22 cellular contexts compared by ENCODE assay signal in genomic region chr15:52385670-52386069, GRCh38.
A peak's percentile ranks its signal among the peaks of the same experiment; 100 is the strongest.
DNase-seq lines count a peak whose midpoint lies in the region; ATAC-seq, FAIRE-seq and TF ChIP-seq lines count a peak whose summit lies in the region.
"Had no signal": no experiment of that assay in that cellular context is flagged by ENCODE, and none has a peak within 500 bp of the region (broad histone marks: within the 10 kb centered on the region; RNA-seq: fewer than 3 reads in every experiment).

No MANE protein-coding gene starts in this region.

- no peak for DNase-seq in activated CD8-positive, alpha-beta memory T cell treated with anti-CD3 and anti-CD28 coated beads, Interleukin-2, amount 10 ng/mL, durations not matched to agents 7 days and 5 days
- no peak for DNase-seq in activated CD8-positive, alpha-beta memory T cell treated with anti-CD3 and anti-CD28 coated beads, Interleukin-2, amount 50 U/mL, for 4 hours
- DNase-seq in GM19239 (ENCODE audit: insufficient read length, low spot score): no peak
- no peak for DNase-seq in stimulated activated effector memory CD8-positive, alpha-beta T cell treated with anti-CD3 and anti-CD28 coated beads, Interleukin-12 subunit alpha, Interleukin-12 subunit beta, amount 100 ng/mL, for 72 hours (ENCODE audit: low spot score in 2 of 2)
- DNase-seq in hepatic stellate cell (ENCODE audit: low spot score): no peak
- no peak for DNase-seq in upper lobe of left lung
- DNase-seq in stimulated activated naive CD8-positive, alpha-beta T cell treated with anti-CD3 and anti-CD28 coated beads, Interleukin-15, Interleukin-2, amounts not matched to agents 100 U/mL and 50 U/mL, for 24 hours: no peak
- DNase-seq: Caco-2; CD4-positive, CD25-positive, alpha-beta regulatory T cell; CD8-positive, alpha-beta T cell; DMS153; DND-41; GOT3; HFFc6 had no signal

- ATAC-seq in activated CD8-positive, alpha-beta memory T cell treated with anti-CD3 and anti-CD28 coated beads, Interleukin-2, amount 10 ng/mL, durations not matched to agents 7 days and 5 days: peak; percentile 16
- peak; percentile 47 for ATAC-seq in activated T-helper 17 cell treated with anti-CD3 and anti-CD28 coated beads, Interleukin-2, amount 50 U/mL, for 72 hours (replicated peaks)
- peak; percentile 60 for ATAC-seq in stimulated activated effector memory CD8-positive, alpha-beta T cell treated with anti-CD3 and anti-CD28 coated beads, Interleukin-12 subunit alpha, Interleukin-12 subunit beta, amount 100 ng/mL, for 72 hours
- no peak for ATAC-seq in upper lobe of left lung (ENCODE audit: low FRiP score in 2 of 2)
- no peak for ATAC-seq in stimulated activated naive CD8-positive, alpha-beta T cell treated with anti-CD3 and anti-CD28 coated beads, Interleukin-15, Interleukin-2, amounts not matched to agents 100 U/mL and 50 U/mL, for 24 hours
- ATAC-seq: CD8-positive, alpha-beta T cell had no signal

- no peak overlapping the region for H3K27ac Mint-ChIP-seq in activated CD8-positive, alpha-beta memory T cell treated with anti-CD3 and anti-CD28 coated beads, Interleukin-2, amount 10 ng/mL, durations not matched to agents 7 days and 5 days
- H3K27ac Mint-ChIP-seq in activated T-helper 17 cell treated with anti-CD3 and anti-CD28 coated beads, Interleukin-2, amount 50 U/mL, for 72 hours: no peak overlapping the region
- H3K27ac Mint-ChIP-seq in stimulated activated effector memory CD8-positive, alpha-beta T cell treated with anti-CD3 and anti-CD28 coated beads, Interleukin-12 subunit alpha, Interleukin-12 subunit beta, amount 100 ng/mL, for 72 hours: no peak overlapping the region
- H3K27ac Mint-ChIP-seq: B cell; CD4-positive, CD25-positive, alpha-beta regulatory T cell; CD8-positive, alpha-beta T cell had no signal

- no peaks in the 10 kb centered on the region for H3K27me3 Mint-ChIP-seq in activated CD8-positive, alpha-beta memory T cell treated with anti-CD3 and anti-CD28 coated beads, Interleukin-2, amount 10 ng/mL, durations not matched to agents 7 days and 5 days
- H3K27me3 Mint-ChIP-seq in activated T-helper 17 cell treated with anti-CD3 and anti-CD28 coated beads, Interleukin-2, amount 50 U/mL, for 72 hours: no peaks in the 10 kb centered on the region
- H3K27me3 Mint-ChIP-seq: B cell; CD4-positive, CD25-positive, alpha-beta regulatory T cell had no signal

- TF ChIP-seq CTCF in upper lobe of left lung (IDR thresholded peaks at IDR 0.05): no peak

- TF ChIP-seq EP300 in upper lobe of left lung (IDR thresholded peaks at IDR 0.05): no peak

- no peak overlapping the region for H3K4me3 Mint-ChIP-seq in activated CD8-positive, alpha-beta memory T cell treated with anti-CD3 and anti-CD28 coated beads, Interleukin-2, amount 10 ng/mL, durations not matched to agents 7 days and 5 days
- no peak overlapping the region for H3K4me3 Mint-ChIP-seq in activated T-helper 17 cell treated with anti-CD3 and anti-CD28 coated beads, Interleukin-2, amount 50 U/mL, for 72 hours
- H3K4me3 Mint-ChIP-seq in stimulated activated effector memory CD8-positive, alpha-beta T cell treated with anti-CD3 and anti-CD28 coated beads, Interleukin-12 subunit alpha, Interleukin-12 subunit beta, amount 100 ng/mL, for 72 hours: no peak overlapping the region
- H3K4me3 Mint-ChIP-seq: B cell; CD4-positive, CD25-positive, alpha-beta regulatory T cell; CD8-positive, alpha-beta T cell; HFFc6 had no signal

- H3K27me3 ChIP-seq in upper lobe of left lung: no peaks in the 10 kb centered on the region
- H3K27me3 ChIP-seq: BLaER1 had no signal

- no peak overlapping the region for H3K4me3 ChIP-seq in upper lobe of left lung
- H3K4me3 ChIP-seq: BLaER1, HAP-1 had no signal

- H3K4me1 Mint-ChIP-seq in activated CD8-positive, alpha-beta memory T cell treated with anti-CD3 and anti-CD28 coated beads, Interleukin-2, amount 10 ng/mL, durations not matched to agents 7 days and 5 days: peaks cover 13% of the 10 kb centered on the region
- H3K4me1 Mint-ChIP-seq in activated T-helper 17 cell treated with anti-CD3 and anti-CD28 coated beads, Interleukin-2, amount 50 U/mL, for 72 hours: peaks cover 15% of the 10 kb centered on the region
- H3K4me1 Mint-ChIP-seq in stimulated activated effector memory CD8-positive, alpha-beta T cell treated with anti-CD3 and anti-CD28 coated beads, Interleukin-12 subunit alpha, Interleukin-12 subunit beta, amount 100 ng/mL, for 72 hours: peaks cover 14% of the 10 kb centered on the region

- H3K4me1 ChIP-seq in upper lobe of left lung: no peaks in the 10 kb centered on the region
- H3K4me1 ChIP-seq: Caco-2, HAP-1 had no signal

- FAIRE-seq in GM19239 (lab: Jason Lieb, UNC): peak; percentile 26
- FAIRE-seq: G401.6, H54 had no signal

- no peak overlapping the region for H3K27ac ChIP-seq in upper lobe of left lung
- H3K27ac ChIP-seq: 22Rv1, BLaER1, C4-2B had no signal

- H3K36me3 ChIP-seq in upper lobe of left lung: peaks cover 0 to 43% (median 6%) of the 10 kb centered on the region in 4 donors

- CTCF ChIA-PET in activated CD8-positive, alpha-beta memory T cell treated with anti-CD3 and anti-CD28 coated beads, Interleukin-2, amount 10 ng/mL, durations not matched to agents 7 days and 5 days (lab: Charles Lee): no interaction called here

- no peak for TF ChIP-seq POLR2A in upper lobe of left lung (IDR thresholded peaks at IDR 0.05)

- H3K36me3 Mint-ChIP-seq in activated CD8-positive, alpha-beta memory T cell treated with anti-CD3 and anti-CD28 coated beads, Interleukin-2, amount 10 ng/mL, durations not matched to agents 7 days and 5 days: peaks cover 31% of the 10 kb centered on the region
- H3K36me3 Mint-ChIP-seq in activated T-helper 17 cell treated with anti-CD3 and anti-CD28 coated beads, Interleukin-2, amount 50 U/mL, for 72 hours (ENCODE audit: low read depth): peaks cover 79% of the 10 kb centered on the region
- H3K36me3 Mint-ChIP-seq in stimulated activated effector memory CD8-positive, alpha-beta T cell treated with anti-CD3 and anti-CD28 coated beads, Interleukin-12 subunit alpha, Interleukin-12 subunit beta, amount 100 ng/mL, for 72 hours: peaks cover 70% of the 10 kb centered on the region

- no peaks in the 10 kb centered on the region for H3K9me3 Mint-ChIP-seq in activated CD8-positive, alpha-beta memory T cell treated with anti-CD3 and anti-CD28 coated beads, Interleukin-2, amount 10 ng/mL, durations not matched to agents 7 days and 5 days (ENCODE audit: low read depth)
- H3K9me3 Mint-ChIP-seq in activated T-helper 17 cell treated with anti-CD3 and anti-CD28 coated beads, Interleukin-2, amount 50 U/mL, for 72 hours: no peaks in the 10 kb centered on the region
- H3K9me3 Mint-ChIP-seq in stimulated activated effector memory CD8-positive, alpha-beta T cell treated with anti-CD3 and anti-CD28 coated beads, Interleukin-12 subunit alpha, Interleukin-12 subunit beta, amount 100 ng/mL, for 72 hours: no peaks in the 10 kb centered on the region
- H3K9me3 Mint-ChIP-seq: CD4-positive, CD25-positive, alpha-beta regulatory T cell; CD8-positive, alpha-beta T cell; HFFc6 had no signal

- H3K9me3 ChIP-seq in upper lobe of left lung: no peaks in the 10 kb centered on the region
- H3K9me3 ChIP-seq: BLaER1, Caco-2, HAP-1 had no signal

Comparison
In these comparisons a context has a peak if more than half of its experiments do, and no peak if none do; other contexts are left out.
1. ATAC-seq: peak in activated CD8-positive, alpha-beta memory T cell treated with anti-CD3 and anti-CD28 coated beads, Interleukin-2, amount 10 ng/mL, durations not matched to agents 7 days and 5 days (single experiment), activated T-helper 17 cell treated with anti-CD3 and anti-CD28 coated beads, Interleukin-2, amount 50 U/mL, for 72 hours (single experiment) and stimulated activated effector memory CD8-positive, alpha-beta T cell treated with anti-CD3 and anti-CD28 coated beads, Interleukin-12 subunit alpha, Interleukin-12 subunit beta, amount 100 ng/mL, for 72 hours (single experiment); none in upper lobe of left lung (0 of 2) and stimulated activated naive CD8-positive, alpha-beta T cell treated with anti-CD3 and anti-CD28 coated beads, Interleukin-15, Interleukin-2, amounts not matched to agents 100 U/mL and 50 U/mL, for 24 hours (single experiment).